Comparison of ENCODE assay signal across 9 cellular contexts in the genomic region with DNA sequence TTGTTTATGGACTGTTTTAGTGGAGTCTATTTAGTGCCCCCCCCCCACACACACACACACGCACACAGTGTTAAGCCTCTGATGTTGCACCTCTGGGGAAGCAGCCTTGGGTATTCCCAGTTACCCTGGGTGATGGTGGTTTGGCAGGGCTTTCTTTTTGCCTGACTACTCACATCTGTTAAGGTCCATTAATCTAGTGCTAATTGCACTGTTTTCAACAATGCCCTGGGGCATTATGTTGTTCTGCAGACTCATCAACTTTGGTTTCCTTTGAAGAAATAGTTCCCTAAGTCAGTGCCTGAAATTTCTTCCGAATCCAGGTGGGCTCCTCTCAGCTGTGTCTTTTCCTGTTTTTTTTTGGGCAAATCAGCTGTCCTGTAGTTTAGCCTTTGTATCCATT. TPM values are rescaled to one million over a fixed set of nuclear protein-coding genes. Genes with fewer than 3 reads are reported as not detected.
A peak's percentile ranks its signal among the peaks of the same experiment; 100 is the strongest.
DNase-seq lines count a peak whose midpoint lies in the region; ATAC-seq, FAIRE-seq and TF ChIP-seq lines count a peak whose summit lies in the region.
"Had no signal": no experiment of that assay in that cellular context is flagged by ENCODE, and none has a peak within 500 bp of the region (broad histone marks: within the 10 kb centered on the region; RNA-seq: fewer than 3 reads in every experiment).

No MANE protein-coding gene starts in this region.

- ATAC-seq in GM18861 (IDR thresholded peaks at IDR 0.05; ENCODE audit: unreplicated experiment): peak; percentile 76
- ATAC-seq in HG02759 (IDR thresholded peaks at IDR 0.05; ENCODE audit: unreplicated experiment): peak; percentile 94
- ATAC-seq in pancreas: peak in 3 of 4 donors; percentile 44 to 67 (median 64)

- H3K36me3 ChIP-seq in NT2/D1 (ENCODE audit: insufficient read depth, insufficient read length, low read length): peaks cover 5% of the 10 kb centered on the region
- H3K36me3 ChIP-seq in pancreas: no peaks in the 10 kb centered on the region
- H3K36me3 ChIP-seq in uterus: no peaks in the 10 kb centered on the region

- H3K4me3 ChIP-seq in NT2/D1 (ENCODE audit: insufficient read length, low read depth): no peak overlapping the region
- H3K4me3 ChIP-seq in pancreas: no peak overlapping the region
- no peak overlapping the region for H3K4me3 ChIP-seq in uterus
- H3K4me3 ChIP-seq: SJSA1 had no signal

- intact Hi-C loops in pancreas (cut with DNase I) (no loop called here), uterus (cut with DNase I; ENCODE audit: low total_unique reads) (no loop called here)

- H3K27ac ChIP-seq in pancreas (no peak overlapping the region), uterus (no peak overlapping the region)
- H3K27ac ChIP-seq: SJSA1 had no signal

- TF ChIP-seq CTCF in pancreas (IDR thresholded peaks at IDR 0.05) (no peak), uterus (IDR thresholded peaks at IDR 0.05) (no peak)

- H3K27me3 ChIP-seq in NT2/D1 (ENCODE audit: insufficient read depth, insufficient read length) (no peaks in the 10 kb centered on the region), pancreas (no peaks in the 10 kb centered on the region), uterus (no peaks in the 10 kb centered on the region)
- H3K27me3 ChIP-seq: SJSA1 had no signal

- H3K9me3 ChIP-seq in NT2/D1 (ENCODE audit: insufficient read depth, low read length) (peaks cover 14% of the 10 kb centered on the region), pancreas (no peaks in the 10 kb centered on the region), uterus (no peaks in the 10 kb centered on the region)
- H3K9me3 ChIP-seq: SJSA1 had no signal

- DNase-seq in NT2/D1 (ENCODE audit: low read depth, low spot score) (peak; percentile 65), pancreas (no peak), uterus (no peak), NCI-H2227 treated with DMSO at 0.1 percent for 48 hours (lab: John Stamatoyannopoulos, UW) (no peak), hippocampal formation (lab: John Stamatoyannopoulos, UW) (no peak), activated gamma-delta T cell (lab: John Stamatoyannopoulos, UW) (no peak)

- no peak overlapping the region for H3K9ac ChIP-seq in NT2/D1 (ENCODE audit: insufficient read length, low read depth)

- H3K4me1 ChIP-seq in NT2/D1 (ENCODE audit: insufficient read depth, insufficient read length) (no peaks in the 10 kb centered on the region), pancreas (peaks cover 0 to 6% (median 6%) of the 10 kb centered on the region in 3 donors), uterus (no peaks in the 10 kb centered on the region)
- H3K4me1 ChIP-seq: SJSA1 had no signal

- WGBS in pancreas, 2 donors: 84 to 92% methylated on average over 2 of the region's 2 CpGs

- TF ChIP-seq POLR2A in uterus (IDR thresholded peaks at IDR 0.05): no peak

- FAIRE-seq in pancreas (lab: Jason Lieb, UNC): no peak

RNA-seq across cellular contexts. Expression of a gene that starts 34.7 kb away (rescaled TPM):
- 10 to 100 TPM in 2 of 6 donors, 1 to 10 TPM in 4; 9.1 to 18.5 (median 9.9) TPM for total RNA-seq in pancreas
- 1 to 10 TPM; 2.5 to 5.7 TPM for polyA plus RNA-seq in pancreas
- total RNA-seq in uterus: 10 to 100 TPM; 19.2 to 40.6 (median 26.8) TPM
